8 cellular contexts compared by ENCODE assay signal in the genomic region with DNA sequence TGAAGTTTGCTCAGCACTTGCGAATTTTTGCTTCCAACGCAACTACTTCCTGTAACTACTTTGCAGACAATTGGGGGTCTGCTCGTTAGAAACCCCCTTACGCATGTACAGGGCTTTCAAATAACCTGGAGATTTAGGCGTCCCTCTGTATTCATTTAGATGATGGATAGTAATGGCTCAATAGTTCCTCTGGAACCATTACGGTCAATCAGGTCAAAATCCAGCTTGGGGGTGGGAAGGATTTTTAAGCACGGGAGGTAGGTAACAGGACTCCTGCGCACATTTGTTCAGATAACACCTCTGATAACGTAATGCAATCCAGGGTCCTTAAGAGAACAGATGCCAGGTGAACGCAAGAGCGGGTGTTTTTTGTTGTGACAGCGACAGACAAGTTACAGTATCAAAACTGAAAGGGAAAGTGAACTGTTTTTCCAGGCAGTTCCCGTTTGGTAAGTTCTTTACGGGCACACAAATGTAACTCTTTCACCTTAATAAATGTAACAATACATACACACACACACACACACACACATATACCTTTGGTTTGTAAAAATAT. TPM values are rescaled to one million over a fixed set of nuclear protein-coding genes. Genes with fewer than 3 reads are reported as not detected.
DNase-seq lines count a peak whose midpoint lies in the region; ATAC-seq and TF ChIP-seq lines count a peak whose summit lies in the region.

No MANE protein-coding gene starts in this region.

- peak overlapping the region; percentile 88 to 96 (median 95) for H3K4me3 Mint-ChIP-seq in IgD-negative memory B cell
- H3K4me3 Mint-ChIP-seq in activated T-cell treated with anti-CD3 and anti-CD28 coated beads, Interleukin-2, amount 50 U/mL, for 4 hours: peak overlapping the region; percentile 92
- H3K4me3 Mint-ChIP-seq in stimulated activated effector memory CD8-positive, alpha-beta T cell treated with anti-CD3 and anti-CD28 coated beads, Interleukin-12 subunit alpha, Interleukin-12 subunit beta, amount 100 ng/mL, for 72 hours: peak overlapping the region; percentile 84

- H3K27ac ChIP-seq in DOHH2 (ENCODE audit: low read depth, low read length) (no peak overlapping the region), iPS-18a (ENCODE audit: low read length) (no peak overlapping the region)

- H3K36me3 ChIP-seq in DOHH2 (ENCODE audit: control insufficient read depth, low read length) (no peaks in the 10 kb centered on the region), iPS-18a (ENCODE audit: control insufficient read depth, low read depth, low read length) (no peaks in the 10 kb centered on the region)

- H3F3A ChIP-seq in DOHH2 (ENCODE audit: control insufficient read depth, insufficient read depth): no peaks in the 10 kb centered on the region

- peak overlapping the region; percentile 59 for H3K4me3 ChIP-seq in DOHH2 (ENCODE audit: low read length)
- peak overlapping the region; percentile 46 for H3K4me3 ChIP-seq in iPS-18a (ENCODE audit: low read length)

- peaks cover 0 to 4% (median 0%) of the 10 kb centered on the region in 3 donors for H3K9me3 Mint-ChIP-seq in IgD-negative memory B cell
- no peaks in the 10 kb centered on the region for H3K9me3 Mint-ChIP-seq in activated T-cell treated with anti-CD3 and anti-CD28 coated beads, Interleukin-2, amount 50 U/mL, for 4 hours
- no peaks in the 10 kb centered on the region for H3K9me3 Mint-ChIP-seq in stimulated activated effector memory CD8-positive, alpha-beta T cell treated with anti-CD3 and anti-CD28 coated beads, Interleukin-12 subunit alpha, Interleukin-12 subunit beta, amount 100 ng/mL, for 72 hours

- no peak for TF ChIP-seq CTCF in DOHH2 (IDR thresholded peaks at IDR 0.05; ENCODE audit: low read depth, low read length, poor library complexity, severe bottlenecking)

- no peaks in the 10 kb centered on the region for H4K20me1 ChIP-seq in DOHH2 (ENCODE audit: control insufficient read depth, insufficient read depth, low read depth, low read length)

- peak; percentile 23 to 29 for ATAC-seq in activated T-cell treated with anti-CD3 and anti-CD28 coated beads, Interleukin-2, amount 50 U/mL, for 4 hours
- no peak for ATAC-seq in stimulated activated effector memory CD8-positive, alpha-beta T cell treated with anti-CD3 and anti-CD28 coated beads, Interleukin-12 subunit alpha, Interleukin-12 subunit beta, amount 100 ng/mL, for 72 hours
- no peak for ATAC-seq in GM21576 (IDR thresholded peaks at IDR 0.05; ENCODE audit: unreplicated experiment)

- no peaks in the 10 kb centered on the region for H3K79me2 ChIP-seq in DOHH2 (ENCODE audit: control insufficient read depth, low read length)

- peak overlapping the region; percentile 72 for H3K4me2 ChIP-seq in DOHH2 (ENCODE audit: low read length)

- DNase-seq in activated T-cell treated with anti-CD3 and anti-CD28 coated beads, Interleukin-2, amount 50 U/mL, for 4 hours: no peak
- no peak for DNase-seq in stimulated activated effector memory CD8-positive, alpha-beta T cell treated with anti-CD3 and anti-CD28 coated beads, Interleukin-12 subunit alpha, Interleukin-12 subunit beta, amount 100 ng/mL, for 72 hours (ENCODE audit: low spot score in 2 of 2)
- DNase-seq in NCI-H82 treated with DMSO at 0.1 percent for 48 hours (lab: John Stamatoyannopoulos, UW; ENCODE audit: unreplicated experiment): no peak
- DNase-seq in NCI-H146 (lab: John Stamatoyannopoulos, UW): no peak

- H3K27ac Mint-ChIP-seq in IgD-negative memory B cell: peak overlapping the region; percentile 46 to 80 (median 57)
- H3K27ac Mint-ChIP-seq in stimulated activated effector memory CD8-positive, alpha-beta T cell treated with anti-CD3 and anti-CD28 coated beads, Interleukin-12 subunit alpha, Interleukin-12 subunit beta, amount 100 ng/mL, for 72 hours: peak overlapping the region; percentile 79

- peaks cover 73% of the 10 kb centered on the region for H3K27me3 ChIP-seq in DOHH2 (ENCODE audit: control insufficient read depth, low read length)
- peaks cover 98% of the 10 kb centered on the region for H3K27me3 ChIP-seq in iPS-18a (ENCODE audit: control insufficient read depth, insufficient read depth, low read length)

- H3K27me3 Mint-ChIP-seq in IgD-negative memory B cell: peaks cover 53% of the 10 kb centered on the region
- H3K27me3 Mint-ChIP-seq in activated T-cell treated with anti-CD3 and anti-CD28 coated beads, Interleukin-2, amount 50 U/mL, for 4 hours (ENCODE audit: low read depth): peaks cover 56% of the 10 kb centered on the region

- H3K9me2 ChIP-seq in DOHH2 (replicated peaks; ENCODE audit: control insufficient read depth, low read length): no peaks in the 10 kb centered on the region

- H3K4me1 ChIP-seq in DOHH2 (ENCODE audit: control insufficient read depth, low read length) (peaks cover 13% of the 10 kb centered on the region), iPS-18a (ENCODE audit: control insufficient read depth, low read depth, low read length) (peaks cover 21% of the 10 kb centered on the region)

- no peaks in the 10 kb centered on the region for H3K9me3 ChIP-seq in DOHH2 (ENCODE audit: control insufficient read depth, insufficient read depth, low read length)
- H3K9me3 ChIP-seq in iPS-18a (ENCODE audit: control insufficient read depth, low read depth, low read length): no peaks in the 10 kb centered on the region

- H3K4me1 Mint-ChIP-seq in IgD-negative memory B cell: peaks cover 17 to 37% (median 19%) of the 10 kb centered on the region in 3 donors
- H3K4me1 Mint-ChIP-seq in activated T-cell treated with anti-CD3 and anti-CD28 coated beads, Interleukin-2, amount 50 U/mL, for 4 hours (ENCODE audit: low read depth): peaks cover 43% of the 10 kb centered on the region
- peaks cover 44% of the 10 kb centered on the region for H3K4me1 Mint-ChIP-seq in stimulated activated effector memory CD8-positive, alpha-beta T cell treated with anti-CD3 and anti-CD28 coated beads, Interleukin-12 subunit alpha, Interleukin-12 subunit beta, amount 100 ng/mL, for 72 hours

- H3K36me3 Mint-ChIP-seq in IgD-negative memory B cell: no peaks in the 10 kb centered on the region
- no peaks in the 10 kb centered on the region for H3K36me3 Mint-ChIP-seq in activated T-cell treated with anti-CD3 and anti-CD28 coated beads, Interleukin-2, amount 50 U/mL, for 4 hours (ENCODE audit: insufficient read depth)
- H3K36me3 Mint-ChIP-seq in stimulated activated effector memory CD8-positive, alpha-beta T cell treated with anti-CD3 and anti-CD28 coated beads, Interleukin-12 subunit alpha, Interleukin-12 subunit beta, amount 100 ng/mL, for 72 hours: peaks cover 3% of the 10 kb centered on the region

- H3K9ac ChIP-seq in iPS-18a (ENCODE audit: low read length): no peak overlapping the region

RNA-seq across cellular contexts. Expression of gene OSR1, which starts 3.7 kb away (rescaled TPM):
- polyA plus RNA-seq in IgD-negative memory B cell: not detected
- total RNA-seq in activated T-cell treated with anti-CD3 and anti-CD28 coated beads, Interleukin-2, amount 50 U/mL, for 4 hours: not detected

Comparison
In these comparisons a context has a peak if more than half of its experiments do, and no peak if none do; other contexts are left out.
1. ATAC-seq: peak in activated T-cell treated with anti-CD3 and anti-CD28 coated beads, Interleukin-2, amount 50 U/mL, for 4 hours (2 of 2); none in stimulated activated effector memory CD8-positive, alpha-beta T cell treated with anti-CD3 and anti-CD28 coated beads, Interleukin-12 subunit alpha, Interleukin-12 subunit beta, amount 100 ng/mL, for 72 hours (single experiment) and GM21576 (single experiment).
2. Peak in every context shown above with its lines, with median percentiles within 50 percentile points of each other: H3K4me3 Mint-ChIP-seq.